ENCODE assay signal across 7 cellular contexts in genomic region chr7:44123190-44124003, GRCh38. TPM values are rescaled to one million over a fixed set of nuclear protein-coding genes. Genes with fewer than 3 reads are reported as not detected.
DNase-seq lines count a peak whose midpoint lies in the region; ATAC-seq and TF ChIP-seq lines count a peak whose summit lies in the region.

Gene POLD2, minus strand, starts transcription at chr7:44123548. Its CDS starts 1,495 bp downstream, at chr7:44122053.

- peak within 1 kb of the TSS; percentile 67 for H3K4me3 ChIP-seq in astrocyte of the cerebellum (ENCODE audit: low read depth, low read length)

- peak; percentile 71 for TF ChIP-seq POLR2A in GM18505 (IDR thresholded peaks at IDR 0.05; ENCODE audit: borderline replicate concordance, extremely low read depth, insufficient read depth, insufficient read length)

- TF ChIP-seq CTCF in astrocyte of the cerebellum (IDR thresholded peaks at IDR 0.05; ENCODE audit: low read depth, low read length, missing control alignments) = no peak

- ATAC-seq in GM18505 (IDR thresholded peaks at IDR 0.05; ENCODE audit: unreplicated experiment) (peak; percentile 99), HG02970 (IDR thresholded peaks at IDR 0.05; ENCODE audit: low FRiP score, unreplicated experiment) (peak; percentile 98)

- in situ Hi-C loops in astrocyte of the cerebellum (cut with HindIII; ENCODE audit: low sequenced_read_pairs) = no loop called here

- peak; percentile 93 to 96 for DNase-seq in NCI-H1930 (lab: John Stamatoyannopoulos, UW)
- DNase-seq in T-helper 9 cell = peak; percentile 96
- peak; percentile 87 for DNase-seq in astrocyte of the cerebellum (ENCODE audit: low read depth)
- DNase-seq in hepatic stellate cell (ENCODE audit: low spot score) = peak; percentile 100
- DNase-seq in renal cortical epithelial cell (ENCODE audit: low read depth) = peak; percentile 83

RNA-seq across cellular contexts. Expression of gene POLD2, which starts in this region (rescaled TPM):
- 58.3 and 58.9 TPM in 2 replicates for total RNA-seq in renal cortical epithelial cell

Comparison
In these comparisons a context has a peak if more than half of its experiments do, and no peak if none do; other contexts are left out.
1. Peak in every context shown above with its lines: DNase-seq, ATAC-seq and H3K4me3 ChIP-seq.